Comparison of ENCODE assay signal across 8 cellular contexts in genomic region chr14:19372813-19373500, GRCh38.
DNase-seq lines count a peak whose midpoint lies in the region; ATAC-seq, FAIRE-seq and TF ChIP-seq lines count a peak whose summit lies in the region.
"Not testable (repeated sequence)": the region's sequence is repeated elsewhere in the genome, so short reads cannot be mapped to it uniquely, and the experiment has no call there.

No MANE protein-coding gene starts in this region.

- H3K4me3 ChIP-seq in BE2C (ENCODE audit: low read depth, low read length); coronary artery; kidney (ENCODE audit: low read length in 2 of 2): not testable (repeated sequence)
- H3K4me3 ChIP-seq in SK-N-SH (ENCODE audit: low read depth in 2 of 2, low read length in 1 of 2) = peak overlapping the region in 1 of 2 experiments; percentile 24; a peak in 1 of 4 replicates

- not testable (repeated sequence) for H3F3A ChIP-seq in SK-N-SH (replicated peaks; ENCODE audit: insufficient read depth)

- H3K9ac ChIP-seq in SK-N-SH; kidney (ENCODE audit: low read length in 2 of 2): not testable (repeated sequence)

- H3K4me1 Mint-ChIP-seq in natural killer cell treated with Interleukin-12 subunit alpha and Interleukin-12 subunit beta and Interleukin-15 and Interleukin-18, amount 100 ng/mL, for 72 hours (ENCODE audit: low read depth in 2 of 2); type B pancreatic cell (ENCODE audit: unreplicated experiment): not testable (repeated sequence)

- H3K27me3 Mint-ChIP-seq in natural killer cell treated with Interleukin-12 subunit alpha and Interleukin-12 subunit beta and Interleukin-15 and Interleukin-18, amount 100 ng/mL, for 72 hours; type B pancreatic cell: not testable (repeated sequence)

- POLR2A ChIA-PET in SK-N-SH (lab: Yijun Ruan, JAX) = not testable (repeated sequence)

- not testable (repeated sequence) for H3K4me1 ChIP-seq in BE2C; SK-N-SH (ENCODE audit: control insufficient read depth in 1 of 2, insufficient read depth in 2 of 2, low read depth in 1 of 2, low read length in 1 of 2); kidney (ENCODE audit: control insufficient read depth in 1 of 2, insufficient read depth in 1 of 2, low read depth in 1 of 2, low read length in 2 of 2)

- H3K27ac Mint-ChIP-seq in natural killer cell treated with Interleukin-12 subunit alpha and Interleukin-12 subunit beta and Interleukin-15 and Interleukin-18, amount 100 ng/mL, for 72 hours; type B pancreatic cell: not testable (repeated sequence)

- not testable (repeated sequence) for TF ChIP-seq RAD21 in SK-N-SH (IDR thresholded peaks at IDR 0.05; ENCODE audit: low read length)

- H3K9me3 Mint-ChIP-seq in natural killer cell treated with Interleukin-12 subunit alpha and Interleukin-12 subunit beta and Interleukin-15 and Interleukin-18, amount 100 ng/mL, for 72 hours; type B pancreatic cell: not testable (repeated sequence)

- not testable (repeated sequence) for TF ChIP-seq EP300 in SK-N-SH (IDR thresholded peaks at IDR 0.05; ENCODE audit: borderline replicate concordance in 1 of 2, low read depth in 1 of 2, low read length in 1 of 2)

- not testable (repeated sequence) for H4K20me1 ChIP-seq in SK-N-SH (ENCODE audit: insufficient read depth)

- ATAC-seq in left ventricle myocardium superior; natural killer cell treated with Interleukin-12 subunit alpha and Interleukin-12 subunit beta and Interleukin-15 and Interleukin-18, amount 100 ng/mL, for 72 hours: not testable (repeated sequence)

- not testable (repeated sequence) for H3K27me3 ChIP-seq in BE2C
- peaks cover 11% of the 10 kb centered on the region; the same call in 1 of the 2 replicates for H3K27me3 ChIP-seq in SK-N-SH (ENCODE audit: insufficient read depth)

- peak overlapping the region; percentile 75 for H3K4me2 ChIP-seq in SK-N-SH

- in situ Hi-C loops in GM13977 (cut with MboI; ENCODE audit: low pct_unique_long_range_greater_than_20kb, low sequenced_read_pairs, unreplicated experiment) = not testable (repeated sequence)

- CTCF ChIA-PET in SK-N-SH (lab: Yijun Ruan, JAX) = not testable (repeated sequence)

- not testable (repeated sequence) for H3K9me2 ChIP-seq in SK-N-SH

- WGBS in SK-N-SH (ENCODE audit: low lambda C conversion rate) = 30% methylated on average over 49 of the region's 49 CpGs

- peak; percentile 53 for DNase-seq in BE2C
- peak; percentile 1 for DNase-seq in GM13977 (ENCODE audit: low spot score)
- not testable (repeated sequence) for DNase-seq in SK-N-SH
- peak; percentile 59 for DNase-seq in coronary artery (ENCODE audit: low spot score)
- peak; percentile 32 for DNase-seq in left ventricle myocardium superior
- DNase-seq in kidney = peak; percentile 41
- DNase-seq in natural killer cell treated with Interleukin-12 subunit alpha and Interleukin-12 subunit beta and Interleukin-15 and Interleukin-18, amount 100 ng/mL, for 72 hours (ENCODE audit: low spot score) = peak; percentile 54
- DNase-seq in type B pancreatic cell (ENCODE audit: extremely low spot score, unreplicated experiment) = peak; percentile 72

- not testable (repeated sequence) for H3K27ac ChIP-seq in SK-N-SH (ENCODE audit: low read depth in 2 of 2, low read length in 1 of 2); coronary artery; kidney (ENCODE audit: low read depth in 2 of 2, low read length in 2 of 2)

- H2AFZ ChIP-seq in SK-N-SH (ENCODE audit: low read depth) = peak overlapping the region; percentile 70; the same call in 1 of the 2 replicates

- H3K9me3 ChIP-seq in BE2C; SK-N-SH; kidney (ENCODE audit: control insufficient read depth in 1 of 2, low read length in 2 of 2): not testable (repeated sequence)

- not testable (repeated sequence) for H3K79me2 ChIP-seq in SK-N-SH (ENCODE audit: insufficient read depth)

- intact Hi-C loops in left ventricle myocardium superior (cut with micrococcal nuclease); kidney (cut with DNase I): not testable (repeated sequence)

- H3K4me3 Mint-ChIP-seq in natural killer cell treated with Interleukin-12 subunit alpha and Interleukin-12 subunit beta and Interleukin-15 and Interleukin-18, amount 100 ng/mL, for 72 hours; type B pancreatic cell: not testable (repeated sequence)

- FAIRE-seq in kidney (lab: Jason Lieb, UNC) = not testable (repeated sequence)

- TF ChIP-seq CTCF in BE2C (IDR thresholded peaks at IDR 0.05; ENCODE audit: low read depth, low read length) (peak; percentile 22; the same call in 1 of the 2 replicates), SK-N-SH (IDR thresholded peaks at IDR 0.05) (peak; percentile 40; the same call in 1 of the 2 replicates)
- not testable (repeated sequence) for TF ChIP-seq CTCF in GM13977 (IDR thresholded peaks at IDR 0.05; ENCODE audit: extremely low read depth, insufficient read depth, missing control alignments); coronary artery (IDR thresholded peaks at IDR 0.05); kidney (IDR thresholded peaks at IDR 0.05; ENCODE audit: borderline replicate concordance, extremely low read depth, insufficient read depth); type B pancreatic cell (conservative IDR thresholded peaks at IDR 0.05)

- not testable (repeated sequence) for H3K36me3 Mint-ChIP-seq in natural killer cell treated with Interleukin-12 subunit alpha and Interleukin-12 subunit beta and Interleukin-15 and Interleukin-18, amount 100 ng/mL, for 72 hours; type B pancreatic cell

- not testable (repeated sequence) for H3K36me3 ChIP-seq in BE2C; SK-N-SH (replicated peaks in 1 of 2; ENCODE audit: control insufficient read depth in 1 of 2, insufficient read depth in 2 of 2, low read length in 1 of 2); kidney (ENCODE audit: control insufficient read depth in 1 of 2, insufficient read depth in 2 of 2, low read length in 2 of 2)
